In the genomic region with DNA sequence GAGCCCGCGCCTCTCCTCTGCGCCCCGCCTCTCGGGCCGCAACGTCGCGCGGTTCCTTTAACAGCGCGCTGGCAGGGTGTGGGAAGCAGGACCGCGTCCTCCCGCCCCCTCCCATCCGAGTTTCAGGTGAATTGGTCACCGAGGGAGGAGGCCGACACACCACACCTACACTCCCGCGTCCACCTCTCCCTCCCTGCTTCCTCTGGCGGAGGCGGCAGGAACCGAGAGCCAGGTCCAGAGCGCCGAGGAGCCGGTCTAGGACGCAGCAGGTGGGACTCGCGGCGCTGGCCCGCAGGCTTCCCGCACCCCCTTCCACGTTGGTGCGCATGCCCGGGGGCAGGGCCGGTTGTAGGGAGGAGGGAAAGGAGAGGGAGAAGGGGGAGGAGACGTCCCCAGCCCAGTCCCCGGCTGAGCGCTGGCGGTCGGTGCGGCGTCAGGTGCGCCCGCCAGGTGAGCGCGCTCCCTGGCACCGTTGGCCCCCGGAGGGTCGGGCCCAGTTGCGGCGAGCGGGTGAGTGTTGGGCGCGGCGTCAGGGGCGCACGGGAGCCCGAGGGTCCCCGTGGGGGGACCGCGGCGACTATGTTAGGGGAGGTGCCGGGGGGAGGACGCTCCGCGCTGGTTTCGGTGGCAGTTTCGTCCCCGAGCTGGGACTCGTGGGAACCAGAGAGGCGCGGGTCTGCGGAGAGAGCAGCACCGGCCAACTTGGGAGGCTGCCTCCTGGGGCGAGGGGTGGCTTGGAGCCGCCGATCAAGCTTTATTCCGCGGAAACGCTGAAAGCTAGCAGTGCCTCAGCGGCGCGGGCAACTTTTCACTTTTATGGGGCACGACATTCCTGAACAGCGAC, we compare ENCODE assay signal across 8 cellular contexts. TPM values are rescaled to one million over a fixed set of nuclear protein-coding genes. Genes with fewer than 3 reads are reported as not detected.
DNase-seq lines count a peak whose midpoint lies in the region; ATAC-seq and TF ChIP-seq lines count a peak whose summit lies in the region.

Gene OCLN (plus strand): TSS at position 400 of the 844 bp plus-strand sequence. CDS start 11,455 bp downstream, outside the sequence.

- H3K4me1 Mint-ChIP-seq in Caco-2 (ENCODE audit: low read depth, unreplicated experiment) = peaks cover 43% of the 10 kb centered on the region

- ATAC-seq in GM19455 (IDR thresholded peaks at IDR 0.05; ENCODE audit: unreplicated experiment) (peak; percentile 48), SK-N-SH treated with all-trans-retinoic acid at 6 μM for 48 hours (peak; percentile 91)

- no peak within 1 kb of the TSS for H3K27ac ChIP-seq in Karpas-422 (ENCODE audit: low read length)
- peak within 1 kb of the TSS; percentile 17 for H3K27ac ChIP-seq in substantia nigra (ENCODE audit: low read depth, low read length, poor library complexity, severe bottlenecking)

- H3K9me3 ChIP-seq in Caco-2 (no peaks in the 10 kb centered on the region), Karpas-422 (ENCODE audit: low read length) (no peaks in the 10 kb centered on the region)

- peak within 1 kb of the TSS; percentile 71; the same call in 1 of the 2 replicates for H2AFZ ChIP-seq in Karpas-422 (ENCODE audit: low read length)

- H3K27ac Mint-ChIP-seq in Caco-2 (ENCODE audit: unreplicated experiment) = peak within 1 kb of the TSS; percentile 100

- peak within 1 kb of the TSS; percentile 61 for H3K4me2 ChIP-seq in Karpas-422 (ENCODE audit: low read depth, low read length, poor library complexity, severe bottlenecking)

- H3K36me3 Mint-ChIP-seq in Caco-2 (ENCODE audit: insufficient read depth, unreplicated experiment) = peaks cover 41% of the 10 kb centered on the region

- no peaks in the 10 kb centered on the region for H4K20me1 ChIP-seq in Karpas-422 (ENCODE audit: insufficient read depth, low read depth, low read length)

- H3K9me2 ChIP-seq in Karpas-422 (replicated peaks; ENCODE audit: insufficient read depth, low read length) = no peaks in the 10 kb centered on the region

- POLR2A ChIA-PET in Caco-2 (lab: Charles Lee) = interaction anchor here (1.1 to 1.2 kb wide), 2 partner anchors 38 to 41 kb away, joined by 4 to 13 read pairs; no protein-coding TSS in a partner anchor

- intact Hi-C loops in Caco-2 (cut with micrococcal nuclease; ENCODE audit: unreplicated experiment) = loop anchor here (1.0 to 10.0 kb wide), 3 partner anchors 38 to 398 kb away; partner anchors contain the start of genes MARVELD2 and SLC30A5

- TF ChIP-seq CTCF in Caco-2 (IDR thresholded peaks at IDR 0.05; ENCODE audit: insufficient read depth in 1 of 2, low read depth in 1 of 2, low read length in 1 of 2, severe bottlenecking in 1 of 2, unreplicated experiment in 1 of 2) = peak in 1 of 2 experiments; percentile 2

- DNase-seq in Caco-2 (peak; percentile 96), Karpas-422 (no peak), ecto neural progenitor cell (ENCODE audit: low spot score) (peak; percentile 89), lung microvascular endothelial cell (ENCODE audit: low read depth in 2 of 2) (peak; percentile 33 to 41), substantia nigra (lab: John Stamatoyannopoulos, UW) (peak in 6 of 49 donors; percentile 2 to 77 (median 10)), OCI-M2 (lab: John Stamatoyannopoulos, UW; ENCODE audit: unreplicated experiment) (no peak)

- H3K79me2 ChIP-seq in Karpas-422 (ENCODE audit: low read length) = no peaks in the 10 kb centered on the region

- CTCF ChIA-PET in Caco-2 (lab: Charles Lee) = no interaction called here

- no peaks in the 10 kb centered on the region for H3K9me3 Mint-ChIP-seq in Caco-2 (ENCODE audit: unreplicated experiment)

- peak within 1 kb of the TSS; percentile 100 for H3K4me3 Mint-ChIP-seq in Caco-2 (ENCODE audit: unreplicated experiment)

- H3K27me3 ChIP-seq in Caco-2 (replicated peaks; ENCODE audit: control insufficient read depth, insufficient read depth, low read length) (no peaks in the 10 kb centered on the region), Karpas-422 (ENCODE audit: low read length) (no peaks in the 10 kb centered on the region)

- peak within 1 kb of the TSS; percentile 44 for H3K9ac ChIP-seq in Karpas-422 (ENCODE audit: low read length)

- H3K36me3 ChIP-seq in Caco-2 (ENCODE audit: control insufficient read depth, insufficient read depth, low read length) = no peaks in the 10 kb centered on the region
- H3K36me3 ChIP-seq in Karpas-422 (ENCODE audit: insufficient read depth, low read length) = no peaks in the 10 kb centered on the region

- no TSS peak for BruUV-seq in Caco-2 (replicated peaks; lab: Mats Ljungman, UMichigan)

- no peaks in the 10 kb centered on the region for H3K27me3 Mint-ChIP-seq in Caco-2 (ENCODE audit: insufficient read depth, unreplicated experiment)

- H3K4me3 ChIP-seq in Caco-2 (ENCODE audit: low read depth, low read length) (peak within 1 kb of the TSS; percentile 99), Karpas-422 (ENCODE audit: low read length) (peak within 1 kb of the TSS; percentile 57; the same call in 1 of the 2 replicates)

- H3K4me1 ChIP-seq in Caco-2 = peaks cover 36% of the 10 kb centered on the region
- H3K4me1 ChIP-seq in Karpas-422 (ENCODE audit: low read length) = peaks cover 6% of the 10 kb centered on the region; the same call in 1 of the 2 replicates

TF ChIP-seq in SK-N-SH treated with all-trans-retinoic acid at 6 μM for 48 hours, 23 proteins besides CTCF, POLR2A, EP300 and RAD21:
- TF ChIP-seq BACH2 (CRISPR knock-in tag; IDR thresholded peaks at IDR 0.05; ENCODE audit: borderline replicate concordance) (no peak), ARNTL (CRISPR knock-in tag; IDR thresholded peaks at IDR 0.05; ENCODE audit: borderline replicate concordance, low read depth) (no peak), ISL1 (CRISPR knock-in tag; IDR thresholded peaks at IDR 0.05) (no peak), TOX (CRISPR knock-in tag; IDR thresholded peaks at IDR 0.05; ENCODE audit: borderline replicate concordance) (no peak), ZNF70 (CRISPR knock-in tag; IDR thresholded peaks at IDR 0.05) (no peak), PPARA (CRISPR knock-in tag; IDR thresholded peaks at IDR 0.05; ENCODE audit: borderline replicate concordance) (no peak), CSDC2 (CRISPR knock-in tag; IDR thresholded peaks at IDR 0.05) (no peak), PATZ1 (CRISPR knock-in tag; IDR thresholded peaks at IDR 0.05; ENCODE audit: borderline replicate concordance) (no peak), SNAI2 (CRISPR knock-in tag; IDR thresholded peaks at IDR 0.05) (no peak), RARB (CRISPR knock-in tag; IDR thresholded peaks at IDR 0.05) (no peak), GLIS3 (CRISPR knock-in tag; IDR thresholded peaks at IDR 0.05) (no peak)
- TF ChIP-seq, protein P1, sequence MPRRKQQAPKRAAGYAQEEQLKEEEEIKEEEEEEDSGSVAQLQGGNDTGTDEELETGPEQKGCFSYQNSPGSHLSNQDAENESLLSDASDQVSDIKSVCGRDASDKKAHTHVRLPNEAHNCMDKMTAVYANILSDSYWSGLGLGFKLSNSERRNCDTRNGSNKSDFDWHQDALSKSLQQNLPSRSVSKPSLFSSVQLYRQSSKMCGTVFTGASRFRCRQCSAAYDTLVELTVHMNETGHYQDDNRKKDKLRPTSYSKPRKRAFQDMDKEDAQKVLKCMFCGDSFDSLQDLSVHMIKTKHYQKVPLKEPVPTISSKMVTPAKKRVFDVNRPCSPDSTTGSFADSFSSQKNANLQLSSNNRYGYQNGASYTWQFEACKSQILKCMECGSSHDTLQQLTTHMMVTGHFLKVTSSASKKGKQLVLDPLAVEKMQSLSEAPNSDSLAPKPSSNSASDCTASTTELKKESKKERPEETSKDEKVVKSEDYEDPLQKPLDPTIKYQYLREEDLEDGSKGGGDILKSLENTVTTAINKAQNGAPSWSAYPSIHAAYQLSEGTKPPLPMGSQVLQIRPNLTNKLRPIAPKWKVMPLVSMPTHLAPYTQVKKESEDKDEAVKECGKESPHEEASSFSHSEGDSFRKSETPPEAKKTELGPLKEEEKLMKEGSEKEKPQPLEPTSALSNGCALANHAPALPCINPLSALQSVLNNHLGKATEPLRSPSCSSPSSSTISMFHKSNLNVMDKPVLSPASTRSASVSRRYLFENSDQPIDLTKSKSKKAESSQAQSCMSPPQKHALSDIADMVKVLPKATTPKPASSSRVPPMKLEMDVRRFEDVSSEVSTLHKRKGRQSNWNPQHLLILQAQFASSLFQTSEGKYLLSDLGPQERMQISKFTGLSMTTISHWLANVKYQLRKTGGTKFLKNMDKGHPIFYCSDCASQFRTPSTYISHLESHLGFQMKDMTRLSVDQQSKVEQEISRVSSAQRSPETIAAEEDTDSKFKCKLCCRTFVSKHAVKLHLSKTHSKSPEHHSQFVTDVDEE (CRISPR knock-in tag; IDR thresholded peaks at IDR 0.05) = no peak
- TF ChIP-seq, protein P2, sequence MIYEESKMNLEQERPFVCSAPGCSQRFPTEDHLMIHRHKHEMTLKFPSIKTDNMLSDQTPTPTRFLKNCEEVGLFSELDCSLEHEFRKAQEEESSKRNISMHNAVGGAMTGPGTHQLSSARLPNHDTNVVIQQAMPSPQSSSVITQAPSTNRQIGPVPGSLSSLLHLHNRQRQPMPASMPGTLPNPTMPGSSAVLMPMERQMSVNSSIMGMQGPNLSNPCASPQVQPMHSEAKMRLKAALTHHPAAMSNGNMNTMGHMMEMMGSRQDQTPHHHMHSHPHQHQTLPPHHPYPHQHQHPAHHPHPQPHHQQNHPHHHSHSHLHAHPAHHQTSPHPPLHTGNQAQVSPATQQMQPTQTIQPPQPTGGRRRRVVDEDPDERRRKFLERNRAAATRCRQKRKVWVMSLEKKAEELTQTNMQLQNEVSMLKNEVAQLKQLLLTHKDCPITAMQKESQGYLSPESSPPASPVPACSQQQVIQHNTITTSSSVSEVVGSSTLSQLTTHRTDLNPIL (CRISPR knock-in tag; IDR thresholded peaks at IDR 0.05; ENCODE audit: low read depth) = no peak
TF ChIP-seq in SK-N-SH treated with all-trans-retinoic acid at 6 μM for 48 hours: peak in this region for 0.

RNA-seq across cellular contexts. Expression of gene OCLN, which starts in this region (rescaled TPM):
- total RNA-seq in Caco-2 (2022) (174 and 184 TPM in 2 replicates), lung microvascular endothelial cell (1.3 and 2.8 TPM in 2 replicates)
- total RNA-seq in Karpas-422 (2014; rRNA removed; shearing (Covaris generic); ENCODE audit: low replicate concordance) = 2.8 and 3.5 TPM in 2 replicates

Comparison
In these comparisons a context has a peak if more than half of its experiments do, and no peak if none do; other contexts are left out.
1. RNA of gene OCLN (total RNA-seq): 174 to 184 TPM in Caco-2; 2.8 to 3.5 TPM in Karpas-422 and 1.3 to 2.8 TPM in lung microvascular endothelial cell; every median in the first group is over 10 times any median in the second.
2. DNase-seq: peak in Caco-2 (2 of 2), ecto neural progenitor cell (single experiment) and lung microvascular endothelial cell (2 of 2); none in Karpas-422 (single experiment) and OCI-M2 (single experiment).